ENCODE assay signal across 1 cellular context in the genomic region with DNA sequence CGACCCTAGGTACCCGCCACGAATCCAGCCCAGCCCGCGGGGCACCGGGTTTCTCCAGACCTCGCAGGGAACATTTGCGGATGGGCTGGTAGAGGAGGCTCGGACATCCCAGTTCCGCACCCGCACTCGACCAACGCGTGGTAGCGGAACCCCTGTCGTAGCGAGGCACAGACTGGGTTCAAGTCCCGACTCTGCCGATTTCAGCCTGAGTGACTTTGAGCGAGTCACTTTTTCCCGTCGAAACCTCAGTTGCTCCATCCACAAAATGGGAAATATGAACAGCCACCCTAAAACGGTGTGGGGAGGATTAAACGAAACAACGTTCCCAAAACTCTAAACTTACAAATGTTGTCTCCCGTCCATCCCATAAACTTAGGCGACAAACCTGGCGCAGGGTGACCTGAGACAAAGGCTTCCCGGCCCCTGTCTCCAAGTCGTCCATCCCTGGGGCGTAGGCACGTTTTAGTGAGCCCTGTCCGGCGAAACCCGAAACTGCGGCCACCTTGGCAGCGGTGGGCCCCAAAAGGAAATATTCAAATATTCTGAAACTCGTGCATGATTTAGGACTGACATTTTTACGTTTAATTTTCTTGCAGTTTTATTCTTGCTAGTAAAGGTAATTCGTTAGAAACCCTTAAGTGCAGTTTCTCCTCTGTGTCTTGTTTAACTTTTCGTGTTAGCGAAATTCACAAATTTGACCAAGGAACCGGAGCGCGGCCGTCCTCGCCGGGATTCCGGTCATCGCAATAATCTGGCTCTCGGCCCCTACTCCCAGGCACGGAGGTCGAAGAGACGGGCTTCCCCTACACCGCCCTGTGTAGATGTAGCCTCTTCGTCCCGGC.
TF ChIP-seq lines count a peak whose summit lies in the region.

No MANE protein-coding gene starts in this region.

TF ChIP-seq in GM12878, 131 proteins besides CTCF, POLR2A, EP300 and RAD21 (continued from another document):
- TF ChIP-seq SPI1 (IDR thresholded peaks at IDR 0.05; ENCODE audit: borderline replicate concordance, insufficient read depth, low read depth, low read length) (peak; percentile 62), IKZF2 (IDR thresholded peaks at IDR 0.05) (no peak), TAF1 (IDR thresholded peaks at IDR 0.05; ENCODE audit: borderline replicate concordance, low read depth, low read length) (no peak)
- TF ChIP-seq, protein P1, sequence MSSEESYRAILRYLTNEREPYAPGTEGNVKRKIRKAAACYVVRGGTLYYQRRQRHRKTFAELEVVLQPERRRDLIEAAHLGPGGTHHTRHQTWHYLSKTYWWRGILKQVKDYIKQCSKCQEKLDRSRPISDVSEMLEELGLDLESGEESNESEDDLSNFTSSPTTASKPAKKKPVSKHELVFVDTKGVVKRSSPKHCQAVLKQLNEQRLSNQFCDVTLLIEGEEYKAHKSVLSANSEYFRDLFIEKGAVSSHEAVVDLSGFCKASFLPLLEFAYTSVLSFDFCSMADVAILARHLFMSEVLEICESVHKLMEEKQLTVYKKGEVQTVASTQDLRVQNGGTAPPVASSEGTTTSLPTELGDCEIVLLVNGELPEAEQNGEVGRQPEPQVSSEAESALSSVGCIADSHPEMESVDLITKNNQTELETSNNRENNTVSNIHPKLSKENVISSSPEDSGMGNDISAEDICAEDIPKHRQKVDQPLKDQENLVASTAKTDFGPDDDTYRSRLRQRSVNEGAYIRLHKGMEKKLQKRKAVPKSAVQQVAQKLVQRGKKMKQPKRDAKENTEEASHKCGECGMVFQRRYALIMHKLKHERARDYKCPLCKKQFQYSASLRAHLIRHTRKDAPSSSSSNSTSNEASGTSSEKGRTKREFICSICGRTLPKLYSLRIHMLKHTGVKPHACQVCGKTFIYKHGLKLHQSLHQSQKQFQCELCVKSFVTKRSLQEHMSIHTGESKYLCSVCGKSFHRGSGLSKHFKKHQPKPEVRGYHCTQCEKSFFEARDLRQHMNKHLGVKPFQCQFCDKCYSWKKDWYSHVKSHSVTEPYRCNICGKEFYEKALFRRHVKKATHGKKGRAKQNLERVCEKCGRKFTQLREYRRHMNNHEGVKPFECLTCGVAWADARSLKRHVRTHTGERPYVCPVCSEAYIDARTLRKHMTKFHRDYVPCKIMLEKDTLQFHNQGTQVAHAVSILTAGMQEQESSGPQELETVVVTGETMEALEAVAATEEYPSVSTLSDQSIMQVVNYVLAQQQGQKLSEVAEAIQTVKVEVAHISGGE (CRISPR knock-in tag; IDR thresholded peaks at IDR 0.05): no peak
